ENCODE assay signal across 26 cellular contexts in genomic region chr1:175936736-175937135, GRCh38.
"Had no signal": no experiment of that assay in that cellular context is flagged by ENCODE, and none has a peak within 500 bp of the region (broad histone marks: within the 10 kb centered on the region; RNA-seq: fewer than 3 reads in every experiment).

No MANE protein-coding gene starts in this region.

- H3K9me3 Mint-ChIP-seq: immature natural killer cell, nephron had no signal

- H3K4me3 ChIP-seq: left ventricle myocardium inferior, lung, pancreas, prostate gland, skin epidermis, stomach, thoracic aorta, tibial artery, upper lobe of right lung had no signal

- DNase-seq: hypothalamus; immature natural killer cell; kidney; left ventricle myocardium inferior; naive thymus-derived CD8-positive, alpha-beta T cell; nucleus accumbens; pancreas; posterior cingulate gyrus; retina; right cardiac atrium; stimulated activated CD4-positive, alpha-beta T cell treated with anti-CD3 and anti-CD28 coated beads, Interleukin-12 subunit alpha, Interleukin-12 subunit beta, amount 100 ng/mL, for 4 hours; stimulated activated CD4-positive, alpha-beta T cell treated with anti-CD3 and anti-CD28 coated beads, Interleukin-15, amount 100 ng/mL, for 24 hours; stimulated activated CD4-positive, alpha-beta T cell treated with anti-CD3 and anti-CD28 coated beads, Interleukin-2, amount 100 ng/mL, for 24 hours; stimulated activated CD4-positive, alpha-beta T cell treated with anti-CD3 and anti-CD28 coated beads, Interleukin-4, amount 100 ng/mL, for 1 hour; stimulated activated naive B cell treated with anti-CD40 and anti-IgM and Interleukin-4, amounts not matched to agents 10 μg/mL and 1 μg/mL and 100 μg/mL, for 72 hours; stimulated activated naive CD8-positive, alpha-beta T cell treated with anti-CD3 and anti-CD28 coated beads, Interleukin-15, Interleukin-2, amounts not matched to agents 100 U/mL and 50 U/mL, for 24 hours; stomach; tibial artery; trophoblast cell; upper lobe of right lung had no signal

- H3K4me1 Mint-ChIP-seq: immature natural killer cell; nephron; neural crest cell; stimulated activated naive B cell treated with anti-CD40 and anti-IgM and Interleukin-4, amounts not matched to agents 10 μg/mL and 1 μg/mL and 100 μg/mL, for 72 hours had no signal

- H3K27ac Mint-ChIP-seq: nephron; stimulated activated naive B cell treated with anti-CD40 and anti-IgM and Interleukin-4, amounts not matched to agents 10 μg/mL and 1 μg/mL and 100 μg/mL, for 72 hours had no signal

- H3K36me3 ChIP-seq: pancreas, prostate gland, thoracic aorta had no signal

- H3K27me3 ChIP-seq: pancreas, stomach, tibial artery, upper lobe of right lung had no signal

- H3K27ac ChIP-seq: left ventricle myocardium inferior, pancreas, prostate gland, skin epidermis, stomach, thoracic aorta, tibial artery, upper lobe of right lung had no signal

- H3K4me1 ChIP-seq: pancreas, prostate gland, stomach, upper lobe of right lung had no signal

- H3K9me3 ChIP-seq: left ventricle myocardium inferior, pancreas, prostate gland, stomach, thoracic aorta, tibial artery, upper lobe of right lung had no signal

- H3K4me3 Mint-ChIP-seq: immature natural killer cell; nephron; neural crest cell; stimulated activated naive B cell treated with anti-CD40 and anti-IgM and Interleukin-4, amounts not matched to agents 10 μg/mL and 1 μg/mL and 100 μg/mL, for 72 hours had no signal

- H3K27me3 Mint-ChIP-seq: naive thymus-derived CD8-positive, alpha-beta T cell; stimulated activated naive B cell treated with anti-CD40 and anti-IgM and Interleukin-4, amounts not matched to agents 10 μg/mL and 1 μg/mL and 100 μg/mL, for 72 hours had no signal
